In the genomic region with DNA sequence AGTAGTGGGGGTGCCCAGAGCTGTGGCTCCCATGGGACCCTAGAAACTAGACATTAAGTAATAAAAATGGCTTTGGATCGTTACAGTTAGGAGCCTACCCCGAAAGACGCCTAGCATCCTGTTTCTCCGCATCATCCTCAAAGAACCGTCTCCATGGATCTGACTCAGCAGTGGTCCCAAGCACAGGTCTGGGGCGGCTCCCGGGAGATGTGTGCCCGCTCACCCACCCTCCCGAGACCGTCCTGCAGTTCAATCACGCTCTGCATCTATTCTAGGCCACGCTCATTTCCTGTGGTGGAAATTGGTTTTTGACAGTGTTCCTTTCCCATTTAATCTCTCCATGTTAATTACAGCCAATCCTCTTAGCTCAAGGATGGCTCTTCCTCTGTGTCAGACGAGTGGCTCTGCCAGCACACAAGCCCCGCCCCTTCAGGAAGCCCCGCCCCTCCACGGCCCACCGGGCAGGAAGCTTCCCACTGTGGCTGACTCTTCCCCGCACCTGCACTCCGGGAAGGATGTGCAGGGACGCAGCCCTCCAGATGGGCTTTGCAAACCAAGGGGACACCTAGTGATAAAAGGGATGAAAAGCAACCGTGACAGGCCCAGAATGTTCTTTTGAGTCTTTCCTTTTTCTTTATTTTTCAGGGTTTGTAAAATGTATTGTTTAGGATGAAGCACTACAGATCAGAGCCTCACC, we compare ENCODE assay signal across 8 cellular contexts. TPM values are rescaled to one million over a fixed set of nuclear protein-coding genes. Genes with fewer than 3 reads are reported as not detected.
DNase-seq lines count a peak whose midpoint lies in the region; ATAC-seq, FAIRE-seq and TF ChIP-seq lines count a peak whose summit lies in the region.

No MANE protein-coding gene starts in this region.

- no peak overlapping the region for H3K4me3 Mint-ChIP-seq in MCF 10A (ENCODE audit: unreplicated experiment)
- no peak overlapping the region for H3K4me3 Mint-ChIP-seq in activated T-helper 2 cell treated with anti-CD3 and anti-CD28 coated beads, Interferon-gamma antibody, Interleukin-2, Interleukin-4, amounts not matched to agents 10 μg/mL and 5 μg/mL and 100 μg/mL, durations not matched to agents 14 hours and 24 hours and 36 hours (ENCODE audit: low read depth)

- H3K27ac Mint-ChIP-seq in MCF 10A (ENCODE audit: low read depth, unreplicated experiment) = no peak overlapping the region
- no peak overlapping the region for H3K27ac Mint-ChIP-seq in activated T-helper 2 cell treated with anti-CD3 and anti-CD28 coated beads, Interferon-gamma antibody, Interleukin-2, Interleukin-4, amounts not matched to agents 10 μg/mL and 5 μg/mL and 100 μg/mL, durations not matched to agents 14 hours and 24 hours and 36 hours

- no TSS peak for BruUV-seq in MCF 10A (replicated peaks; lab: Mats Ljungman, UMichigan)
- BruUV-seq in HepG2 (replicated peaks; lab: Mats Ljungman, UMichigan) = no TSS peak

- H3K9me3 ChIP-seq in HepG2 (ENCODE audit: low read length) = no peaks in the 10 kb centered on the region

- no peaks in the 10 kb centered on the region for H3K36me3 Mint-ChIP-seq in MCF 10A (ENCODE audit: insufficient read depth, unreplicated experiment)
- no peaks in the 10 kb centered on the region for H3K36me3 Mint-ChIP-seq in activated T-helper 2 cell treated with anti-CD3 and anti-CD28 coated beads, Interferon-gamma antibody, Interleukin-2, Interleukin-4, amounts not matched to agents 10 μg/mL and 5 μg/mL and 100 μg/mL, durations not matched to agents 14 hours and 24 hours and 36 hours (ENCODE audit: low read depth)

- no peak overlapping the region for H3K4me3 ChIP-seq in HepG2 (replicated peaks in 1 of 3; ENCODE audit: insufficient read depth in 1 of 3, low read depth in 2 of 3, low read length in 3 of 3)

- TF ChIP-seq RAD21 in HepG2 (CRISPR knock-in tag; IDR thresholded peaks at IDR 0.05) = peak; percentile 62

- no peaks in the 10 kb centered on the region for H3K79me2 ChIP-seq in HepG2 (ENCODE audit: insufficient read depth, low read length)

- POLR2A ChIA-PET in HEK293T (lab: Yijun Ruan, JAX) (interaction anchor here (1.1 kb wide), 1 partner anchor 250 kb away, joined by 6 read pairs; a partner anchor contains a TSS), MCF 10A (lab: Yijun Ruan, JAX) (interaction anchor here (0.7 to 0.9 kb wide), 3 partner anchors 140 to 233 kb away, joined by 3 to 6 read pairs (median 3); no protein-coding TSS in a partner anchor), HepG2 (lab: Yijun Ruan, JAX) (no interaction called here)

- no peak overlapping the region for H3K4me2 ChIP-seq in HepG2 (ENCODE audit: low read depth, low read length)

- TF ChIP-seq CTCF in GM10266 (IDR thresholded peaks at IDR 0.05; ENCODE audit: control insufficient read depth, insufficient read depth, low read depth, missing control alignments) (peak; percentile 54), MCF 10A (IDR thresholded peaks at IDR 0.05; ENCODE audit: unreplicated experiment) (peak; percentile 47), HepG2 (CRISPR knock-in tag; IDR thresholded peaks at IDR 0.05) (peak; percentile 78)

- WGBS in HepG2 (ENCODE audit: low lambda C conversion rate) = 48% methylated on average over 21 of the region's 21 CpGs

- H3K27ac ChIP-seq in HepG2 (ENCODE audit: extremely low read length, insufficient read depth, low read length) = no peak overlapping the region

- no peaks in the 10 kb centered on the region for H3K4me1 ChIP-seq in HepG2 (ENCODE audit: insufficient read depth, low read length)

- no peak for TF ChIP-seq EP300 in HepG2 (IDR thresholded peaks at IDR 0.05; ENCODE audit: low read depth in 2 of 2, low read length in 2 of 2)
- TF ChIP-seq EP300 in HepG2 (CRISPR knock-in tag; IDR thresholded peaks at IDR 0.05; ENCODE audit: borderline replicate concordance) = no peak

- H3K9ac ChIP-seq in HepG2 (ENCODE audit: insufficient read depth, low read depth, low read length) = no peak overlapping the region

- H3K27me3 Mint-ChIP-seq in MCF 10A (ENCODE audit: insufficient read depth, unreplicated experiment) = no peaks in the 10 kb centered on the region
- peaks cover 8% of the 10 kb centered on the region for H3K27me3 Mint-ChIP-seq in activated T-helper 2 cell treated with anti-CD3 and anti-CD28 coated beads, Interferon-gamma antibody, Interleukin-2, Interleukin-4, amounts not matched to agents 10 μg/mL and 5 μg/mL and 100 μg/mL, durations not matched to agents 14 hours and 24 hours and 36 hours (ENCODE audit: low read depth)

- in situ Hi-C loops in HepG2 (cut with HindIII; ENCODE audit: extremely low pct_ligation_motif_present, low pct_unique_long_range_greater_than_20kb) = loop anchor here (5.0 kb wide), 1 partner anchor 237 kb away; no protein-coding TSS in a partner anchor

- TF ChIP-seq POLR2A in HepG2 (IDR thresholded peaks at IDR 0.05; ENCODE audit: insufficient read depth in 1 of 2, low read depth in 2 of 2, low read length in 2 of 2) = no peak

- peaks cover 4 to 15% of the 10 kb centered on the region in 2 experiments; a peak in 2 of 5 replicates for H3K27me3 ChIP-seq in HepG2 (ENCODE audit: control insufficient read depth in 1 of 2, insufficient read depth in 2 of 2, low read length in 2 of 2)

- FAIRE-seq in HepG2 (lab: Jason Lieb, UNC) = peak; percentile 69

- H3K9me3 Mint-ChIP-seq in MCF 10A (ENCODE audit: unreplicated experiment) = no peaks in the 10 kb centered on the region
- no peaks in the 10 kb centered on the region for H3K9me3 Mint-ChIP-seq in activated T-helper 2 cell treated with anti-CD3 and anti-CD28 coated beads, Interferon-gamma antibody, Interleukin-2, Interleukin-4, amounts not matched to agents 10 μg/mL and 5 μg/mL and 100 μg/mL, durations not matched to agents 14 hours and 24 hours and 36 hours

- H2AFZ ChIP-seq in HepG2 (ENCODE audit: low read length) = no peak overlapping the region

- CTCF ChIA-PET in HEK293T (lab: Yijun Ruan, JAX) = interaction anchor here (0.7 to 1.0 kb wide), 3 partner anchors 13 to 696 kb away, joined by 3 to 4 read pairs (median 3); no protein-coding TSS in a partner anchor
- CTCF ChIA-PET in MCF 10A (lab: Yijun Ruan, JAX) = interaction anchor here (0.6 to 1.6 kb wide), 7 partner anchors 8 to 238 kb away, joined by 3 to 7 read pairs (median 3); no protein-coding TSS in a partner anchor
- CTCF ChIA-PET in HepG2 (lab: Yijun Ruan, JAX; ENCODE audit: low intra/inter-chr PET ratio, low total read pairs) = interaction anchor here (1.9 kb wide), 1 partner anchor 238 kb away, joined by 18 read pairs; no protein-coding TSS in a partner anchor

- peak; percentile 78 for DNase-seq in GM10266 (ENCODE audit: extremely low spot score)
- DNase-seq in HEK293T (ENCODE audit: extremely low spot score) = peak; percentile 46
- DNase-seq in NCI-H1048 (lab: John Stamatoyannopoulos, UW) = peak; percentile 19
- DNase-seq in T-helper 9 cell = peak; percentile 42
- peak; percentile 70 for DNase-seq in MCF 10A (ENCODE audit: unreplicated experiment)
- peak; percentile 42 for DNase-seq in HepG2 (ENCODE audit: low spot score)
- DNase-seq in stimulated activated CD8-positive, alpha-beta memory T cell treated with anti-CD3 and anti-CD28 coated beads, Interleukin-15, amount 100 ng/mL, for 1 hour (ENCODE audit: low read depth) = peak; percentile 16
- DNase-seq in activated T-helper 2 cell treated with anti-CD3 and anti-CD28 coated beads, Interferon-gamma antibody, Interleukin-2, Interleukin-4, amounts not matched to agents 10 μg/mL and 5 μg/mL and 100 μg/mL, durations not matched to agents 14 hours and 24 hours and 36 hours (ENCODE audit: low spot score) = no peak

- H3K36me3 ChIP-seq in HepG2 (replicated peaks in 1 of 2; ENCODE audit: control insufficient read depth in 1 of 2, insufficient read depth in 2 of 2, low read length in 2 of 2) = no peaks in the 10 kb centered on the region

- peak; percentile 91 for ATAC-seq in HepG2

- intact Hi-C loops in MCF 10A (cut with micrococcal nuclease) (loop anchor here (1.0 to 10.0 kb wide), 2 partner anchors 238 to 339 kb away; a partner anchor contains a TSS), HepG2 (cut with micrococcal nuclease; ENCODE audit: unreplicated experiment) (loop anchor here (1.0 to 10.0 kb wide), 4 partner anchors 24 to 239 kb away; a partner anchor contains a TSS)
- intact Hi-C loops in activated T-helper 2 cell treated with anti-CD3 and anti-CD28 coated beads, Interferon-gamma antibody, Interleukin-2, Interleukin-4, amounts not matched to agents 10 μg/mL and 5 μg/mL and 100 μg/mL, durations not matched to agents 14 hours and 24 hours and 36 hours (cut with micrococcal nuclease) = loop anchor here (5.0 kb wide), 1 partner anchor 237 kb away; no protein-coding TSS in a partner anchor

- no peaks in the 10 kb centered on the region for H4K20me1 ChIP-seq in HepG2 (ENCODE audit: insufficient read depth, low read length)

- H3K4me1 Mint-ChIP-seq in MCF 10A (ENCODE audit: insufficient read depth, unreplicated experiment) = peaks cover 3% of the 10 kb centered on the region
- H3K4me1 Mint-ChIP-seq in activated T-helper 2 cell treated with anti-CD3 and anti-CD28 coated beads, Interferon-gamma antibody, Interleukin-2, Interleukin-4, amounts not matched to agents 10 μg/mL and 5 μg/mL and 100 μg/mL, durations not matched to agents 14 hours and 24 hours and 36 hours (ENCODE audit: low read depth) = no peaks in the 10 kb centered on the region

RNA-seq across cellular contexts. Expression of a gene that starts 34.5 kb away (rescaled TPM):
- not detected in 2 replicates for total RNA-seq in MCF 10A (2022)
- total RNA-seq in HepG2 (2016; rRNA removed; fragmentation: Illumina TruSeq; extraction: Trizol) = not detected in 2 replicates
- total RNA-seq in HepG2 (2016; cell fraction: cytosol; rRNA removed; fragmentation: Illumina TruSeq; extraction: Trizol; ENCODE audit: low read depth) = not detected in 2 replicates
- total RNA-seq in HepG2 (2016; cell fraction: insoluble cytoplasmic fraction; rRNA removed; fragmentation: Illumina TruSeq; extraction: Trizol) = not detected in 2 replicates
- total RNA-seq in HepG2 (2016; cell fraction: membrane; rRNA removed; fragmentation: Illumina TruSeq; extraction: Trizol) = not detected in 2 replicates
- not detected in 2 replicates for total RNA-seq in HepG2 (2016; cell fraction: nucleus; rRNA removed; fragmentation: Illumina TruSeq; extraction: Trizol)
- not detected in 2 replicates for polyA plus RNA-seq in HepG2 (2011; rRNA removed)
- not detected in 2 replicates for polyA plus RNA-seq in HepG2 (2011; cell fraction: cytosol; rRNA removed)
- not detected in 2 replicates for polyA plus RNA-seq in HepG2 (2011; cell fraction: nucleus; rRNA removed)
- not detected in 2 replicates for polyA plus RNA-seq in HepG2 (2012)
- polyA plus RNA-seq in HepG2 (2016; cell fraction: cytosol; fragmentation: Illumina TruSeq; extraction: Trizol; ENCODE audit: low read depth) = not detected in 2 replicates
- not detected in 2 replicates for polyA plus RNA-seq in HepG2 (2016; cell fraction: insoluble cytoplasmic fraction; fragmentation: Illumina TruSeq; extraction: Trizol; ENCODE audit: low read depth)
- not detected in 2 replicates for polyA plus RNA-seq in HepG2 (2016; cell fraction: membrane; fragmentation: Illumina TruSeq; extraction: Trizol; ENCODE audit: low read depth)
- not detected in 2 replicates for polyA plus RNA-seq in HepG2 (2016; cell fraction: nucleus; fragmentation: Illumina TruSeq; extraction: Trizol; ENCODE audit: insufficient read depth, low read depth)
- polyA minus RNA-seq in HepG2 (2011; rRNA and poly(A)+ RNA removed; ENCODE audit: low replicate concordance) = not detected in 2 replicates
- not detected in 2 replicates for polyA minus RNA-seq in HepG2 (2011; cell fraction: cytosol; rRNA and poly(A)+ RNA removed)
- not detected in 2 replicates for polyA minus RNA-seq in HepG2 (2011; cell fraction: nucleus; rRNA and poly(A)+ RNA removed)
- total RNA-seq in activated T-helper 2 cell treated with anti-CD3 and anti-CD28 coated beads, Interferon-gamma antibody, Interleukin-2, Interleukin-4, amounts not matched to agents 10 μg/mL and 5 μg/mL and 100 μg/mL, durations not matched to agents 14 hours and 24 hours and 36 hours = not detected in 2 replicates
